10 cellular contexts compared by ENCODE assay signal in the genomic region with DNA sequence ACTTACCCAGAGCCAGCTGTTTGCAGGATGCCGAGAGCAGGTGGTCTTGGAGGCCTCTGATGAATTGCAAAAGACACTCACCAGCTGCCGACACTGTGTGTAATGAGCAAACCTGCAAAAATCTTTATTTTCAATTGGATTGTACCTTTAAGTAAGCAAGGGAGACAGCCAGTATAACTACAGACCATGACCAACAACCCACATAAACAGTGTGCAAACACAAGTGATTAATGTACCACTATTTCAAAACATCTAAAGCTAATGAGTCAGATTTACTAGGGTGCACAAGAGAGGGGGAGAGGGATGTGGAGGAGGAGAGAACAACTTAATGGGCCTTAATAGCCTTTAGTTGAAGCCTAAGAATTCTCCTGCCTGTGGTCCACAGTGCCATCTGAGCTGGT.
DNase-seq lines count a peak whose midpoint lies in the region; TF ChIP-seq lines count a peak whose summit lies in the region.
"Had no signal": no experiment of that assay in that cellular context is flagged by ENCODE, and none has a peak within 500 bp of the region (broad histone marks: within the 10 kb centered on the region; RNA-seq: fewer than 3 reads in every experiment).

No MANE protein-coding gene starts in this region.

- H3K27ac Mint-ChIP-seq in HFFc6: no peak overlapping the region
- H3K27ac Mint-ChIP-seq: T-helper 1 cell treated with Interleukin-12 subunit alpha and Interleukin-12 subunit beta and Interleukin-4 antibody, amounts not matched to agents 30 μg/mL and 1 μg/mL, for 36 hours had no signal

- DNase-seq in HFFc6 (peak; percentile 2), NCI-H510A treated with DMSO at 0.1 percent for 48 hours (lab: John Stamatoyannopoulos, UW) (peak; percentile 64), cerebellar cortex (ENCODE audit: low spot score) (peak; percentile 54), renal cortical epithelial cell (ENCODE audit: low read depth) (peak; percentile 97), GOT3 (lab: John Stamatoyannopoulos, UW) (no peak), ecto neural progenitor cell (ENCODE audit: low spot score) (no peak), SIG-M5 (lab: John Stamatoyannopoulos, UW) (no peak), hippocampal formation (lab: John Stamatoyannopoulos, UW) (no peak)
- DNase-seq: right lobe of liver had no signal

- H3K4me3 Mint-ChIP-seq in HFFc6: no peak overlapping the region
- H3K4me3 Mint-ChIP-seq: T-helper 1 cell treated with Interleukin-12 subunit alpha and Interleukin-12 subunit beta and Interleukin-4 antibody, amounts not matched to agents 30 μg/mL and 1 μg/mL, for 36 hours had no signal

- peaks cover 8% of the 10 kb centered on the region; the same call in 1 of the 2 replicates for H3K27me3 Mint-ChIP-seq in HFFc6 (ENCODE audit: insufficient read depth)

- H3K4me1 Mint-ChIP-seq in HFFc6 (ENCODE audit: low read depth): no peaks in the 10 kb centered on the region

- H3K36me3 Mint-ChIP-seq in HFFc6 (ENCODE audit: low read depth): no peaks in the 10 kb centered on the region

- peaks cover 4% of the 10 kb centered on the region; the same call in 1 of the 2 replicates for H3K9me3 Mint-ChIP-seq in HFFc6
- H3K9me3 Mint-ChIP-seq: T-helper 1 cell treated with Interleukin-12 subunit alpha and Interleukin-12 subunit beta and Interleukin-4 antibody, amounts not matched to agents 30 μg/mL and 1 μg/mL, for 36 hours had no signal

- TF ChIP-seq CTCF in HFFc6 (IDR thresholded peaks at IDR 0.05): no peak

Comparison
In these comparisons a context has a peak if more than half of its experiments do, and no peak if none do; other contexts are left out.
1. DNase-seq: peak in HFFc6 (single experiment), NCI-H510A treated with DMSO at 0.1 percent for 48 hours (single experiment), cerebellar cortex (single experiment) and renal cortical epithelial cell (single experiment); none in GOT3 (single experiment), ecto neural progenitor cell (single experiment), SIG-M5 (single experiment) and hippocampal formation (0 of 2).